In the genomic region with DNA sequence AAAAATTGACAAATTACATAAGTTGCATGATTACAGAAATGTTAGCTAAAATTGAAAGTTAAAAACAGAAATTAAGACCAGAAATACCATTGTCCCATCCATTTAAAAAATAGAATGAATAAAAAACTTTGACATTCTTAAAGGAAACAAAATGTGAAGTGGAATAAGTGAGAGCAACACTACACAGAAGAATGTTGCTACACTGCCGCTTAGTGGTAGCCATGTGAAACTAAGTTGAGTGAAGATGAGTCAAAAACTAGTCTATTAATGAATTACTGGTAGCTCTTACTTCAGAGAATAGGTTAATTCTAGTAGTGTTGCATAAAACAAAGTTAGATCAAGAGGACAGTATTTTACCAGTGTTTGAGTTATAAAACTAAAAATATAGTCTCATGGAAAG, we compare ENCODE assay signal across 8 cellular contexts.
A peak's percentile ranks its signal among the peaks of the same experiment; 100 is the strongest.
DNase-seq lines count a peak whose midpoint lies in the region; ATAC-seq and TF ChIP-seq lines count a peak whose summit lies in the region.

No MANE protein-coding gene starts in this region.

- H3K9me3 ChIP-seq in right atrium auricular region (no peaks in the 10 kb centered on the region), OCI-LY3 (ENCODE audit: insufficient read depth, low read length) (no peaks in the 10 kb centered on the region)

- no peak overlapping the region for H3K4me2 ChIP-seq in OCI-LY3 (ENCODE audit: low read length)

- H3K4me1 Mint-ChIP-seq in type B pancreatic cell (ENCODE audit: unreplicated experiment): peaks cover 4% of the 10 kb centered on the region

- no peaks in the 10 kb centered on the region for H3K79me2 ChIP-seq in OCI-LY3 (ENCODE audit: low read length)

- H3K27ac ChIP-seq in right atrium auricular region (no peak overlapping the region), OCI-LY3 (ENCODE audit: low read length) (no peak overlapping the region)

- H3K4me3 Mint-ChIP-seq in type B pancreatic cell: no peak overlapping the region

- H3K27me3 Mint-ChIP-seq in type B pancreatic cell: no peaks in the 10 kb centered on the region

- H3K9me3 Mint-ChIP-seq in type B pancreatic cell: no peaks in the 10 kb centered on the region

- no peak overlapping the region for H3K9ac ChIP-seq in OCI-LY3 (ENCODE audit: low read length)

- intact Hi-C loops in left cardiac atrium (cut with DNase I): no loop called here

- H2AFZ ChIP-seq in OCI-LY3 (ENCODE audit: low read depth, low read length): no peak overlapping the region

- no peaks in the 10 kb centered on the region for H3K4me1 ChIP-seq in right atrium auricular region
- H3K4me1 ChIP-seq in OCI-LY3 (ENCODE audit: low read length): no peaks in the 10 kb centered on the region

- no peaks in the 10 kb centered on the region for H3K36me3 Mint-ChIP-seq in type B pancreatic cell

- TF ChIP-seq CTCF in right atrium auricular region (IDR thresholded peaks at IDR 0.05): peak; percentile 14 to 60
- peak; percentile 74 for TF ChIP-seq CTCF in OCI-LY3 (IDR thresholded peaks at IDR 0.05; ENCODE audit: low read depth, low read length)
- peak; percentile 48 for TF ChIP-seq CTCF in fibroblast of pulmonary artery (IDR thresholded peaks at IDR 0.05; ENCODE audit: low read length, missing control alignments)
- TF ChIP-seq CTCF in type B pancreatic cell (conservative IDR thresholded peaks at IDR 0.05): peak; percentile 93

- no peak overlapping the region for H3K4me3 ChIP-seq in right atrium auricular region
- no peak overlapping the region for H3K4me3 ChIP-seq in OCI-LY3 (ENCODE audit: low read length)
- no peak overlapping the region for H3K4me3 ChIP-seq in fibroblast of pulmonary artery (replicated peaks; ENCODE audit: low read depth, low read length)

- peak overlapping the region; percentile 59 for H3K27ac Mint-ChIP-seq in type B pancreatic cell

- DNase-seq in right atrium auricular region (ENCODE audit: low spot score) (no peak), left cardiac atrium (no peak), fibroblast of pulmonary artery (ENCODE audit: low read depth) (peak; percentile 20), type B pancreatic cell (ENCODE audit: extremely low spot score, unreplicated experiment) (no peak), NCI-H2107 (lab: John Stamatoyannopoulos, UW) (no peak)
- no peak for DNase-seq in activated CD8-positive, alpha-beta memory T cell treated with anti-CD3 and anti-CD28 coated beads, Interleukin-2, amount 50 U/mL, for 48 hours

- H3K36me3 ChIP-seq in right atrium auricular region (no peaks in the 10 kb centered on the region), OCI-LY3 (replicated peaks; ENCODE audit: low read depth, low read length) (no peaks in the 10 kb centered on the region)

- ATAC-seq in left cardiac atrium (no peak), HG02840 (IDR thresholded peaks at IDR 0.05; ENCODE audit: low FRiP score, unreplicated experiment) (peak; percentile 83)

- no peaks in the 10 kb centered on the region for H4K20me1 ChIP-seq in OCI-LY3 (ENCODE audit: insufficient read depth, low read length)

- H3K27me3 ChIP-seq in right atrium auricular region (no peaks in the 10 kb centered on the region), OCI-LY3 (ENCODE audit: low read depth, low read length) (no peaks in the 10 kb centered on the region)

Comparison
In these comparisons a context has a peak if more than half of its experiments do, and no peak if none do; other contexts are left out.
1. CTCF ChIP-seq: peak in every context shown above with its lines; median percentile 93 in type B pancreatic cell; 74 in OCI-LY3; 48 in fibroblast of pulmonary artery; 37 in right atrium auricular region.